8 cellular contexts compared by ENCODE assay signal in the genomic region with DNA sequence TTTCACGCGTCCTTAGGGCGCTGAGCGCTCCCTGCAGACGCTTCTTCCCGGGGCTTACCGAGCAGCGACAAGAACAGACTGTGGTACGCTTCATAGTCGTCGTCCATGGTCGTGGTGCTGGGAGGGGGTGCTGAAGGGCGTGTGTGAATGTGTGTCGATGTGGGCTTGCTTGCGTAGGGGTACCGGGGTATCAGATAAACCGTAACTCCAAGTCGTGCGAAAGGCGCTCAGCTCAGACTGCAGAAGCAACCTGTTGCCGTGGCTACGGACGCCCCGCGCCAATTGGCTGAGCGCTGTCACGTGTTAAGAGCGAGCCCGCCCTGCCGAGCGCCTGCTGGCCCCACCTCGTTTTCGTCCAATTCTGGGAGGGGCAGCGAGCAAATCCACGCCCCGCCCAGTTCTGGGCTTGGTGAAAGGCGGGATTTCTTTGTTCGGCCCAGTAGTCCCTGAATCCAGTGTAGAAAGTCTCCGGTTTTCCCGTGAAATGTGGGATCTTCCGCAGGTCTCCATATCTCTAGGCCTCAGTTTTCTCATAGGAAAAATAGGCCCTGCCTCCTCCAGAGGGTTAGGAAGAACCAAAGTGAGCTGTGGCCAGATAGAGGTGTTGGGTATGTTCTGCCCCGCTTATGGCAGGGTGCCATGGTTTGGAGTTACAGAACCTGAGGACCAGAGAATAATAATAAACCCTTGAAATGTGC. TPM values are rescaled to one million over a fixed set of nuclear protein-coding genes. Genes with fewer than 3 reads are reported as not detected.
DNase-seq lines count a peak whose midpoint lies in the region; ATAC-seq and TF ChIP-seq lines count a peak whose summit lies in the region.

A gene (minus strand): TSS at position 255 of the 698 bp plus-strand sequence. CDS start 148 bp downstream, at position 107.

- H3K9me3 Mint-ChIP-seq in Calu3 (ENCODE audit: low read depth, unreplicated experiment), result no peaks in the 10 kb centered on the region
- H3K9me3 Mint-ChIP-seq in IgD-negative memory B cell, result peaks cover 0 to 4% (median 2%) of the 10 kb centered on the region in 3 donors
- no peaks in the 10 kb centered on the region for H3K9me3 Mint-ChIP-seq in activated naive CD4-positive, alpha-beta T cell treated with anti-CD3 and anti-CD28 coated beads, Interleukin-2, amount 50 U/mL, for 24 hours

- H3K4me3 Mint-ChIP-seq in Calu3 (ENCODE audit: low read depth, unreplicated experiment) (peak within 1 kb of the TSS; percentile 74), IgD-negative memory B cell (peak within 1 kb of the TSS; percentile 66 to 94 (median 80))
- H3K4me3 Mint-ChIP-seq in activated naive CD4-positive, alpha-beta T cell treated with anti-CD3 and anti-CD28 coated beads, Interleukin-2, amount 50 U/mL, for 24 hours, result peak within 1 kb of the TSS; percentile 73

- TF ChIP-seq CTCF in Calu3 (IDR thresholded peaks at IDR 0.05; ENCODE audit: unreplicated experiment), result no peak

- ATAC-seq in GM21515 (IDR thresholded peaks at IDR 0.05; ENCODE audit: unreplicated experiment), result peak; percentile 68

- CTCF ChIA-PET in Calu3 (lab: Charles Lee), result interaction anchor here (0.8 to 1.8 kb wide), 6 partner anchors 13 to 459 kb away, joined by 3 to 9 read pairs (median 4); no protein-coding TSS in a partner anchor

- intact Hi-C loops in Calu3 (cut with micrococcal nuclease; ENCODE audit: unreplicated experiment), result no loop called here

- H3K27me3 Mint-ChIP-seq in Calu3 (ENCODE audit: unreplicated experiment) (peaks cover 33% of the 10 kb centered on the region), IgD-negative memory B cell (no peaks in the 10 kb centered on the region)
- peaks cover 1% of the 10 kb centered on the region for H3K27me3 Mint-ChIP-seq in activated naive CD4-positive, alpha-beta T cell treated with anti-CD3 and anti-CD28 coated beads, Interleukin-2, amount 50 U/mL, for 24 hours

- H3K4me1 Mint-ChIP-seq in Calu3 (ENCODE audit: low read depth, unreplicated experiment) (peaks cover 13% of the 10 kb centered on the region), IgD-negative memory B cell (peaks cover 37 to 49% (median 38%) of the 10 kb centered on the region in 3 donors)
- peaks cover 35% of the 10 kb centered on the region for H3K4me1 Mint-ChIP-seq in activated naive CD4-positive, alpha-beta T cell treated with anti-CD3 and anti-CD28 coated beads, Interleukin-2, amount 50 U/mL, for 24 hours

- peak within 1 kb of the TSS; percentile 67 for H3K27ac Mint-ChIP-seq in Calu3 (ENCODE audit: unreplicated experiment)
- H3K27ac Mint-ChIP-seq in IgD-negative memory B cell, result peak within 1 kb of the TSS; percentile 27 to 88 (median 81)
- H3K27ac Mint-ChIP-seq in activated naive CD4-positive, alpha-beta T cell treated with anti-CD3 and anti-CD28 coated beads, Interleukin-2, amount 50 U/mL, for 24 hours, result peak within 1 kb of the TSS; percentile 88

- DNase-seq in Calu3 (peak; percentile 99), SK-MEL-5 (ENCODE audit: low read depth, low spot score) (peak; percentile 90), germinal center (ENCODE audit: low spot score) (peak; percentile 92), non-pigmented ciliary epithelial cell (ENCODE audit: low read depth) (peak; percentile 64), stromal cell of bone marrow (ENCODE audit: low read depth) (peak; percentile 88)

- TSS peak; percentile 10 for BruUV-seq in Calu3 (replicated peaks; lab: Mats Ljungman, UMichigan)

- peaks cover 31% of the 10 kb centered on the region for H3K36me3 Mint-ChIP-seq in Calu3 (ENCODE audit: insufficient read depth, unreplicated experiment)
- peaks cover 5% of the 10 kb centered on the region for H3K36me3 Mint-ChIP-seq in IgD-negative memory B cell
- H3K36me3 Mint-ChIP-seq in activated naive CD4-positive, alpha-beta T cell treated with anti-CD3 and anti-CD28 coated beads, Interleukin-2, amount 50 U/mL, for 24 hours, result peaks cover 1% of the 10 kb centered on the region

- in situ Hi-C loops in SK-MEL-5 (cut with HindIII; ENCODE audit: low pct_unique_long_range_greater_than_20kb, low sequenced_read_pairs), result no loop called here

RNA-seq across cellular contexts. Expression of the gene that starts here (rescaled TPM):
- 0.42 and 0.54 TPM in 2 replicates for total RNA-seq in Calu3 (2022)
- polyA plus RNA-seq in IgD-negative memory B cell, result 0.71 TPM
- 0.08 TPM in 1 of 2 replicates, not detected in the other for total RNA-seq in SK-MEL-5 (2014; rRNA removed; shearing (Covaris generic))
- 0.09 and 0.10 TPM in 2 replicates for polyA plus RNA-seq in SK-MEL-5 (2015; cell fraction: cytosol; rRNA removed)
- polyA plus RNA-seq in SK-MEL-5 (2015; cell fraction: nucleus; rRNA removed), result 1.1 and 3.3 TPM in 2 replicates

Comparison
In these comparisons a context has a peak if more than half of its experiments do, and no peak if none do; other contexts are left out.
1. Peak in every context shown above with its lines: DNase-seq and ATAC-seq.
2. Peak in DNase-seq in Calu3; RNA of the gene not detected or under 1 TPM.